In genomic region chr14:50530358-50530757, GRCh38 we compare ENCODE assay signal across 8 cellular contexts. TPM values are rescaled to one million over a fixed set of nuclear protein-coding genes. Genes with fewer than 3 reads are reported as not detected.
A peak's percentile ranks its signal among the peaks of the same experiment; 100 is the strongest.
DNase-seq lines count a peak whose midpoint lies in the region; ATAC-seq, FAIRE-seq and TF ChIP-seq lines count a peak whose summit lies in the region.

No MANE protein-coding gene starts in this region.

- intact Hi-C loops in body of pancreas (cut with DNase I) (loop anchor here (5.0 kb wide), 1 partner anchor 213 kb away; no protein-coding TSS in a partner anchor), kidney (cut with DNase I) (no loop called here)

- H3K9me3 ChIP-seq in body of pancreas (no peaks in the 10 kb centered on the region), kidney (ENCODE audit: control insufficient read depth in 1 of 2, low read length in 2 of 2) (no peaks in the 10 kb centered on the region)

- H3K4me3 Mint-ChIP-seq in endothelial cell (ENCODE audit: unreplicated experiment), result peak overlapping the region; percentile 98
- H3K4me3 Mint-ChIP-seq in progenitor cell of endocrine pancreas (ENCODE audit: low read depth), result peak overlapping the region; percentile 84

- H3K9ac ChIP-seq in kidney (ENCODE audit: low read length in 2 of 2), result peak overlapping the region in 1 of 2 donors; percentile 70

- H3K4me1 ChIP-seq in body of pancreas (peaks cover 36% of the 10 kb centered on the region), kidney (ENCODE audit: control insufficient read depth in 1 of 2, insufficient read depth in 1 of 2, low read depth in 1 of 2, low read length in 2 of 2) (peaks cover 4 to 10% of the 10 kb centered on the region in 2 donors)

- H3K4me3 ChIP-seq in body of pancreas (no peak overlapping the region), kidney (ENCODE audit: low read length in 2 of 2) (peak overlapping the region in 1 of 2 donors; percentile 79)

- TF ChIP-seq CTCF in endothelial cell (IDR thresholded peaks at IDR 0.05; ENCODE audit: unreplicated experiment) (no peak), progenitor cell of endocrine pancreas (IDR thresholded peaks at IDR 0.05; ENCODE audit: unreplicated experiment) (no peak), body of pancreas (IDR thresholded peaks at IDR 0.05) (no peak), kidney (IDR thresholded peaks at IDR 0.05; ENCODE audit: borderline replicate concordance, extremely low read depth, insufficient read depth) (no peak)

- WGBS in body of pancreas, 2 donors, result 51 to 54% methylated on average over 1 of the region's 1 CpG

- FAIRE-seq in kidney (lab: Jason Lieb, UNC), result no peak

- no peak for ATAC-seq in body of pancreas

- TF ChIP-seq POLR2A in body of pancreas (IDR thresholded peaks at IDR 0.05), result no peak

- H3K36me3 ChIP-seq in body of pancreas (replicated peaks in 1 of 2; ENCODE audit: insufficient read depth in 1 of 2, low read depth in 2 of 2), result no peaks in the 10 kb centered on the region
- H3K36me3 ChIP-seq in kidney (ENCODE audit: control insufficient read depth in 1 of 2, insufficient read depth in 2 of 2, low read length in 2 of 2), result no peaks in the 10 kb centered on the region

- H3K27me3 ChIP-seq in body of pancreas, result no peaks in the 10 kb centered on the region

- peaks cover 40% of the 10 kb centered on the region for H3K4me1 Mint-ChIP-seq in endothelial cell (ENCODE audit: unreplicated experiment)
- peaks cover 26% of the 10 kb centered on the region for H3K4me1 Mint-ChIP-seq in progenitor cell of endocrine pancreas (ENCODE audit: low read depth)

- no peak overlapping the region for H3K27ac Mint-ChIP-seq in endothelial cell (ENCODE audit: unreplicated experiment)
- H3K27ac Mint-ChIP-seq in progenitor cell of endocrine pancreas, result peak overlapping the region; percentile 95

- peaks cover 12% of the 10 kb centered on the region for H3K36me3 Mint-ChIP-seq in endothelial cell (ENCODE audit: low read depth, unreplicated experiment)
- H3K36me3 Mint-ChIP-seq in progenitor cell of endocrine pancreas (ENCODE audit: insufficient read depth), result peaks cover 1% of the 10 kb centered on the region

- DNase-seq in EH (ENCODE audit: low read depth) (peak; percentile 79), RKO (ENCODE audit: low spot score) (peak; percentile 85), endothelial cell (ENCODE audit: low spot score) (no peak), progenitor cell of endocrine pancreas (ENCODE audit: low spot score, unreplicated experiment) (no peak), cortex of kidney (lab: John Stamatoyannopoulos, UW) (no peak), occipital lobe (lab: John Stamatoyannopoulos, UW) (no peak), body of pancreas (no peak), kidney (no peak)

- H3K9me3 Mint-ChIP-seq in endothelial cell (ENCODE audit: unreplicated experiment) (no peaks in the 10 kb centered on the region), progenitor cell of endocrine pancreas (ENCODE audit: low read depth) (no peaks in the 10 kb centered on the region)

- H3K27me3 Mint-ChIP-seq in endothelial cell (ENCODE audit: unreplicated experiment) (peaks cover 6% of the 10 kb centered on the region), progenitor cell of endocrine pancreas (no peaks in the 10 kb centered on the region)

- H3K27ac ChIP-seq in body of pancreas (no peak overlapping the region), kidney (ENCODE audit: low read depth in 2 of 2, low read length in 2 of 2) (no peak overlapping the region)

RNA-seq across cellular contexts. Expression of gene MAP4K5, which starts 2.0 kb away (rescaled TPM):
- 99.3 TPM for total RNA-seq in endothelial cell (ENCODE audit: unreplicated experiment)
- 73.0 and 74.1 TPM in 2 replicates for total RNA-seq in progenitor cell of endocrine pancreas
- total RNA-seq in occipital lobe, result 148 TPM
- 100 to 1,000 TPM; 111 to 159 TPM for total RNA-seq in body of pancreas
- 47.8 TPM for total RNA-seq in kidney
- polyA plus RNA-seq in kidney (ENCODE audit: insufficient read depth, low read depth, low replicate concordance), result 9.4 TPM

RNA-seq across cellular contexts. Expression of gene ATL1, which starts 29.6 kb away (rescaled TPM):
- total RNA-seq in endothelial cell (ENCODE audit: unreplicated experiment) (4.7 TPM), progenitor cell of endocrine pancreas (6.8 and 6.9 TPM in 2 replicates), occipital lobe (99.8 TPM), body of pancreas (1 to 10 TPM in 1 of 2 donors, under 1 TPM in 1; 0.33 to 5.4 TPM), kidney (5.9 TPM)
- polyA plus RNA-seq in kidney (ENCODE audit: insufficient read depth, low read depth, low replicate concordance), result 4.0 TPM

Comparison
In these comparisons a context has a peak if more than half of its experiments do, and no peak if none do; other contexts are left out.
1. DNase-seq: peak in EH (single experiment) and RKO (single experiment); none in endothelial cell (single experiment), progenitor cell of endocrine pancreas (single experiment), cortex of kidney (single experiment), occipital lobe (single experiment), body of pancreas (0 of 4) and kidney (single experiment).
2. RNA of gene ATL1, which starts 29.6 kb away (total RNA-seq): 99.8 TPM in occipital lobe (single experiment); 6.8 to 6.9 TPM in progenitor cell of endocrine pancreas, 5.9 TPM in kidney (single experiment), 0.33 to 5.4 TPM in body of pancreas and 4.7 TPM in endothelial cell (single experiment); every median in the first group is over 10 times any median in the second.